14 cellular contexts compared by ENCODE assay signal in the genomic region with DNA sequence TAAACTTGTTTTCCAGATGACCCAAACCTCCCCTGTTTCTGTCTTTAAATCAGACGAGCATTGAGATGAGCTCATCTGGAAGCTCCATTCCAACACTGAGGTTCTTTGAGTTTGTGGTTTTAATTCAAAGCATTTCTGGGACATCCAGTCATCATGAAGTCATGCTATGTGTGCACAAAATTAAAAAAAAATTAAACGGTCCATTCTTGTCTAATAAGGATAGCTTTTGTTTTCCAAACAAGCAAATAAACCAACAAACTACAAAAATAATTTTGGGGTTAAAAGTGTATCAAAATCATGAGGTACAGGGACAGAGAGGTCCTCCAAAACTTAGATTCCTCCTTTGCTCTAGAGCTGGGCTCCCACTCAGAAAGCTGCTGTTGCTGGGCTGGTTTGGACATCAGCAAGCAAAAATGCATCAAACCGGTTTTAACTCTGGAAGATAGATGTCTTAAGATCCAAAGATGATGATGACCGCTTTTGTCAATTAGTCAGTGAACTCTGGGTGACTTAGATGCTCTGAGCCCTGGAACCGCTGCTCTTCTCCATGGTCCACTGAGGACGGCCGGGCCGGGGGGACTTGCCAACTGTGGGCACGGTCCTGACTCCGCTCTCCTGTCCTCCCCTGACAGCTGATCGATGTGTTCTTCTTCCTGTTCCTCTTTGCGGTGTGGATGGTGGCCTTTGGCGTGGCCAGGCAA.
DNase-seq lines count a peak whose midpoint lies in the region; ATAC-seq, FAIRE-seq and TF ChIP-seq lines count a peak whose summit lies in the region.
"Had no signal": no experiment of that assay in that cellular context is flagged by ENCODE, and none has a peak within 500 bp of the region (broad histone marks: within the 10 kb centered on the region; RNA-seq: fewer than 3 reads in every experiment).

No MANE protein-coding gene starts in this region.

- BruUV-seq in Calu3 (replicated peaks; lab: Mats Ljungman, UMichigan) = no TSS peak

- H3K4me1 Mint-ChIP-seq in Calu3 (ENCODE audit: low read depth, unreplicated experiment) (peaks cover 55% of the 10 kb centered on the region), glutamatergic neuron (ENCODE audit: low read depth, unreplicated experiment) (peaks cover 7% of the 10 kb centered on the region)
- H3K4me1 Mint-ChIP-seq in activated T-cell treated with anti-CD3 and anti-CD28 coated beads, Interleukin-2, amount 50 U/mL, for 72 hours (ENCODE audit: low read depth) = peaks cover 17% of the 10 kb centered on the region

- H3K27me3 ChIP-seq in osteoblast (ENCODE audit: insufficient read depth, low read length) = no peaks in the 10 kb centered on the region

- H3K4me3 ChIP-seq in epithelial cell of proximal tubule (ENCODE audit: low read depth, low read length) = peak overlapping the region; percentile 9
- H3K4me3 ChIP-seq in osteoblast (ENCODE audit: insufficient read depth, low read length) = peak overlapping the region; percentile 21
- H3K4me3 ChIP-seq: K562 had no signal

- no peaks in the 10 kb centered on the region for H3K79me2 ChIP-seq in osteoblast (ENCODE audit: insufficient read depth, low read length)

- no peak for ATAC-seq in HG03025 (IDR thresholded peaks at IDR 0.05; ENCODE audit: low FRiP score, unreplicated experiment)
- no peak for ATAC-seq in activated T-cell treated with anti-CD3 and anti-CD28 coated beads, Interleukin-2, amount 50 U/mL, for 72 hours (replicated peaks in 1 of 2)
- no peak for ATAC-seq in HG03045 (IDR thresholded peaks at IDR 0.05; ENCODE audit: unreplicated experiment)
- ATAC-seq: K562 had no signal

- peak overlapping the region; percentile 84 for H3K27ac ChIP-seq in osteoblast (ENCODE audit: low read depth, low read length)
- H3K27ac ChIP-seq: VCaP had no signal

- no peaks in the 10 kb centered on the region for H3K9me3 ChIP-seq in osteoblast (ENCODE audit: low read depth, low read length)

- FAIRE-seq in RCC 7860 (lab: Jason Lieb, UNC) = peak; percentile 98
- FAIRE-seq: K562 had no signal

- H3K9me3 Mint-ChIP-seq in Calu3 (ENCODE audit: low read depth, unreplicated experiment) = peaks cover 7% of the 10 kb centered on the region
- peaks cover 0 to 3% of the 10 kb centered on the region in 2 donors for H3K9me3 Mint-ChIP-seq in activated T-cell treated with anti-CD3 and anti-CD28 coated beads, Interleukin-2, amount 50 U/mL, for 72 hours
- peaks cover 13% of the 10 kb centered on the region for H3K9me3 Mint-ChIP-seq in glutamatergic neuron (ENCODE audit: unreplicated experiment)

- TF ChIP-seq CTCF in Calu3 (IDR thresholded peaks at IDR 0.05; ENCODE audit: unreplicated experiment) (no peak), epithelial cell of proximal tubule (conservative IDR thresholded peaks at IDR 0.05; ENCODE audit: low read depth, low read length) (no peak), osteoblast (IDR thresholded peaks at IDR 0.05; ENCODE audit: extremely low read depth, low read depth, low read length) (no peak), glutamatergic neuron (IDR thresholded peaks at IDR 0.05; ENCODE audit: partially characterized antibody, unreplicated experiment) (no peak)

- intact Hi-C loops in Calu3 (cut with micrococcal nuclease; ENCODE audit: unreplicated experiment) = no loop called here

- H3K4me2 ChIP-seq in osteoblast (ENCODE audit: insufficient read depth, low read length) = peak overlapping the region; percentile 75

- H3K4me3 Mint-ChIP-seq in Calu3 (ENCODE audit: low read depth, unreplicated experiment) (peak overlapping the region; percentile 25), glutamatergic neuron (ENCODE audit: unreplicated experiment) (no peak overlapping the region)
- no peak overlapping the region for H3K4me3 Mint-ChIP-seq in activated T-cell treated with anti-CD3 and anti-CD28 coated beads, Interleukin-2, amount 50 U/mL, for 72 hours

- peaks cover 28% of the 10 kb centered on the region for H3K4me1 ChIP-seq in osteoblast (ENCODE audit: insufficient read depth, low read length)

- no peaks in the 10 kb centered on the region for H4K20me1 ChIP-seq in osteoblast (ENCODE audit: insufficient read depth, low read length)

- H3K27ac Mint-ChIP-seq in Calu3 (ENCODE audit: unreplicated experiment) (no peak overlapping the region), glutamatergic neuron (ENCODE audit: unreplicated experiment) (no peak overlapping the region)
- H3K27ac Mint-ChIP-seq in activated T-cell treated with anti-CD3 and anti-CD28 coated beads, Interleukin-2, amount 50 U/mL, for 72 hours = no peak overlapping the region

- H3K36me3 Mint-ChIP-seq in Calu3 (ENCODE audit: insufficient read depth, unreplicated experiment) (peaks cover 13% of the 10 kb centered on the region), glutamatergic neuron (ENCODE audit: unreplicated experiment) (peaks cover 14% of the 10 kb centered on the region)
- H3K36me3 Mint-ChIP-seq in activated T-cell treated with anti-CD3 and anti-CD28 coated beads, Interleukin-2, amount 50 U/mL, for 72 hours (ENCODE audit: insufficient read depth in 2 of 2) = peaks cover 0 to 2% of the 10 kb centered on the region in 2 donors

- no peaks in the 10 kb centered on the region for H3K36me3 ChIP-seq in osteoblast (ENCODE audit: insufficient read depth, low read length)

- H3K27me3 Mint-ChIP-seq in Calu3 (ENCODE audit: unreplicated experiment) = no peaks in the 10 kb centered on the region
- H3K27me3 Mint-ChIP-seq in activated T-cell treated with anti-CD3 and anti-CD28 coated beads, Interleukin-2, amount 50 U/mL, for 72 hours (ENCODE audit: low read depth) = no peaks in the 10 kb centered on the region
- H3K27me3 Mint-ChIP-seq in glutamatergic neuron (ENCODE audit: unreplicated experiment) = peaks cover 3% of the 10 kb centered on the region

- peak overlapping the region; percentile 13 for H2AFZ ChIP-seq in osteoblast (ENCODE audit: low read length)

- CTCF ChIA-PET in Calu3 (lab: Charles Lee) = interaction anchor here (0.8 to 2.3 kb wide), 3 partner anchors 100 to 120 kb away, joined by 4 to 9 read pairs (median 4); no protein-coding TSS in a partner anchor

- DNase-seq in Calu3 (no peak), RCC 7860 (ENCODE audit: low spot score) (peak; percentile 99), epithelial cell of proximal tubule (ENCODE audit: low read depth) (peak; percentile 83), osteoblast (ENCODE audit: insufficient read length, low spot score, missing footprints) (peak; percentile 82), glutamatergic neuron (no peak)
- no peak for DNase-seq in activated T-cell treated with anti-CD3 and anti-CD28 coated beads, Interleukin-2, amount 50 U/mL, for 72 hours
- DNase-seq: activated T-cell treated with anti-CD3 and anti-CD28 coated beads, Interleukin-2, amount 50 U/mL, for 48 hours; head of caudate nucleus; NCI-H2171 treated with DMSO at 0.1 percent for 48 hours; RPMI8226 had no signal

Comparison
In these comparisons a context has a peak if more than half of its experiments do, and no peak if none do; other contexts are left out.
1. DNase-seq: peak in RCC 7860 (single experiment), epithelial cell of proximal tubule (single experiment) and osteoblast (single experiment); none in Calu3 (single experiment), activated T-cell treated with anti-CD3 and anti-CD28 coated beads, Interleukin-2, amount 50 U/mL, for 72 hours (0 of 2) and glutamatergic neuron (single experiment).